In genomic region chr5:147180751-147181150, GRCh38 we compare ENCODE assay signal across 25 cellular contexts. TPM values are rescaled to one million over a fixed set of nuclear protein-coding genes. Genes with fewer than 3 reads are reported as not detected.
DNase-seq lines count a peak whose midpoint lies in the region; ATAC-seq, FAIRE-seq and TF ChIP-seq lines count a peak whose summit lies in the region.
"Had no signal": no experiment of that assay in that cellular context is flagged by ENCODE, and none has a peak within 500 bp of the region (broad histone marks: within the 10 kb centered on the region; RNA-seq: fewer than 3 reads in every experiment).

No MANE protein-coding gene starts in this region.

- H2AFZ ChIP-seq in astrocyte (ENCODE audit: low read depth, low read length), result no peak overlapping the region

- no peaks in the 10 kb centered on the region for H3K79me2 ChIP-seq in astrocyte (ENCODE audit: insufficient read depth, low read length)

- H3K4me1 ChIP-seq in astrocyte (ENCODE audit: insufficient read depth, low read length) (peaks cover 22% of the 10 kb centered on the region), stomach (no peaks in the 10 kb centered on the region)
- H3K4me1 ChIP-seq: A549; BE2C; BLaER1 treated with 17β-estradiol and CSF1 and Interleukin-3, amounts not matched to agents 10 nM and 100 nM had no signal

- H3K9me3 Mint-ChIP-seq in astrocyte (ENCODE audit: unreplicated experiment), result peaks cover 2% of the 10 kb centered on the region
- no peaks in the 10 kb centered on the region for H3K9me3 Mint-ChIP-seq in activated CD4-positive, alpha-beta T cell treated with anti-CD3 and anti-CD28 coated beads for 36 hours (ENCODE audit: low read depth)
- H3K9me3 Mint-ChIP-seq: CD4-positive, alpha-beta T cell; H9 had no signal

- intact Hi-C loops in stomach (cut with DNase I; ENCODE audit: low total_unique reads), result no loop called here
- intact Hi-C loops in activated CD4-positive, alpha-beta T cell treated with anti-CD3 and anti-CD28 coated beads for 36 hours (cut with DNase I, micrococcal nuclease), result no loop called here

- no peaks in the 10 kb centered on the region for H3K27me3 ChIP-seq in astrocyte (ENCODE audit: insufficient read depth, low read length)
- H3K27me3 ChIP-seq in stomach, result no peaks in the 10 kb centered on the region
- H3K27me3 ChIP-seq: BE2C; BLaER1 treated with 17β-estradiol and CSF1 and Interleukin-3, amounts not matched to agents 10 nM and 100 nM had no signal

- H3K4me3 Mint-ChIP-seq in astrocyte (ENCODE audit: unreplicated experiment), result no peak overlapping the region
- H3K4me3 Mint-ChIP-seq in activated CD4-positive, alpha-beta T cell treated with anti-CD3 and anti-CD28 coated beads for 36 hours, result no peak overlapping the region
- H3K4me3 Mint-ChIP-seq: CD14-positive monocyte; CD4-positive, alpha-beta T cell; CD8-positive, alpha-beta memory T cell; GM23338; H9 had no signal

- H3K4me3 ChIP-seq in astrocyte (ENCODE audit: insufficient read depth, low read depth, low read length) (no peak overlapping the region), fibroblast of the aortic adventitia (ENCODE audit: low read depth, low read length) (no peak overlapping the region), stomach (no peak overlapping the region)
- H3K4me3 ChIP-seq: A549; BLaER1 treated with 17β-estradiol and CSF1 and Interleukin-3, amounts not matched to agents 10 nM and 100 nM; GM23338 had no signal

- H3K27ac ChIP-seq in astrocyte (ENCODE audit: low read depth, low read length) (no peak overlapping the region), stomach (no peak overlapping the region)
- H3K27ac ChIP-seq: 22Rv1; A549; BLaER1 treated with 17β-estradiol and CSF1 and Interleukin-3, amounts not matched to agents 10 nM and 100 nM had no signal

- H3K36me3 Mint-ChIP-seq in astrocyte (ENCODE audit: low read depth, unreplicated experiment), result no peaks in the 10 kb centered on the region
- no peaks in the 10 kb centered on the region for H3K36me3 Mint-ChIP-seq in activated CD4-positive, alpha-beta T cell treated with anti-CD3 and anti-CD28 coated beads for 36 hours (ENCODE audit: low read depth)
- H3K36me3 Mint-ChIP-seq: CD14-positive monocyte; CD8-positive, alpha-beta memory T cell had no signal

- FAIRE-seq in astrocyte (lab: Jason Lieb, UNC), result no peak
- FAIRE-seq: A549, D721Med, GM12891, GM18507 had no signal

- TF ChIP-seq EP300 in stomach (IDR thresholded peaks at IDR 0.05), result no peak

- WGBS in stomach, 5 donors, result 24 to 52% (median 35%) methylated on average over 4 of the region's 4 CpGs

- no peak overlapping the region for H3K4me2 ChIP-seq in astrocyte (ENCODE audit: low read length)
- H3K4me2 ChIP-seq: A549; BLaER1 treated with 17β-estradiol and CSF1 and Interleukin-3, amounts not matched to agents 10 nM and 100 nM; GM23338 had no signal

- TF ChIP-seq POLR2A in stomach (IDR thresholded peaks at IDR 0.05), result no peak

- no peak for ATAC-seq in activated CD4-positive, alpha-beta T cell treated with anti-CD3 and anti-CD28 coated beads for 36 hours
- ATAC-seq: A549, GM23338, HCT116 had no signal

- H3K27me3 Mint-ChIP-seq in astrocyte (ENCODE audit: low read depth, unreplicated experiment), result no peaks in the 10 kb centered on the region
- peaks cover 6% of the 10 kb centered on the region for H3K27me3 Mint-ChIP-seq in activated CD4-positive, alpha-beta T cell treated with anti-CD3 and anti-CD28 coated beads for 36 hours

- H4K20me1 ChIP-seq in astrocyte (ENCODE audit: insufficient read depth, low read length), result no peaks in the 10 kb centered on the region
- H4K20me1 ChIP-seq: BLaER1 treated with 17β-estradiol and CSF1 and Interleukin-3, amounts not matched to agents 10 nM and 100 nM had no signal

- CTCF ChIA-PET in activated CD4-positive, alpha-beta T cell treated with anti-CD3 and anti-CD28 coated beads for 36 hours (lab: Charles Lee), result interaction anchor here (3.1 kb wide), 1 partner anchor 8 kb away, joined by 24 read pairs; no protein-coding TSS in a partner anchor

- no peak for TF ChIP-seq CTCF in astrocyte (IDR thresholded peaks at IDR 0.05; ENCODE audit: insufficient read depth, low read depth, low read length)
- TF ChIP-seq CTCF in fibroblast of the aortic adventitia (IDR thresholded peaks at IDR 0.05; ENCODE audit: insufficient read depth, low read length), result no peak
- no peak for TF ChIP-seq CTCF in stomach (IDR thresholded peaks at IDR 0.05)

- H3K9me3 ChIP-seq in astrocyte (ENCODE audit: insufficient read depth, low read depth, low read length) (no peaks in the 10 kb centered on the region), stomach (peaks cover 0 to 4% (median 0%) of the 10 kb centered on the region in 4 donors)
- H3K9me3 ChIP-seq: A549, BE2C had no signal

- H3K9ac ChIP-seq in astrocyte (ENCODE audit: low read length), result no peak overlapping the region
- H3K9ac ChIP-seq: BLaER1 treated with 17β-estradiol and CSF1 and Interleukin-3, amounts not matched to agents 10 nM and 100 nM had no signal

- H3K4me1 Mint-ChIP-seq in astrocyte (ENCODE audit: low read depth, unreplicated experiment), result peaks cover 36% of the 10 kb centered on the region
- H3K4me1 Mint-ChIP-seq in activated CD4-positive, alpha-beta T cell treated with anti-CD3 and anti-CD28 coated beads for 36 hours, result no peaks in the 10 kb centered on the region
- H3K4me1 Mint-ChIP-seq: CD14-positive monocyte; CD8-positive, alpha-beta memory T cell; GM23338; H9 had no signal

- no peak overlapping the region for H3K27ac Mint-ChIP-seq in astrocyte (ENCODE audit: unreplicated experiment)
- no peak overlapping the region for H3K27ac Mint-ChIP-seq in activated CD4-positive, alpha-beta T cell treated with anti-CD3 and anti-CD28 coated beads for 36 hours
- H3K27ac Mint-ChIP-seq: CD14-positive monocyte; CD4-positive, alpha-beta T cell; CD8-positive, alpha-beta memory T cell; GM23338; H9 had no signal

- POLR2A ChIA-PET in activated CD4-positive, alpha-beta T cell treated with anti-CD3 and anti-CD28 coated beads for 36 hours (lab: Charles Lee), result no interaction called here

- DNase-seq in A172 (ENCODE audit: low spot score) (peak; percentile 5), astrocyte (ENCODE audit: low read depth) (peak; percentile 53), fibroblast of the aortic adventitia (ENCODE audit: low read depth) (peak; percentile 66), stomach (no peak), DMS79 treated with DMSO at 0.1 percent for 48 hours (lab: John Stamatoyannopoulos, UW) (no peak)
- no peak for DNase-seq in activated CD4-positive, alpha-beta T cell treated with anti-CD3 and anti-CD28 coated beads for 36 hours
- DNase-seq: ACHN; AML-193; BE2C; CD4-positive, alpha-beta T cell; CD8-positive, alpha-beta memory T cell; DMS 273 treated with DMSO at 0.1 percent for 48 hours; DMS79; GF-D8; H9 had no signal

- H3K36me3 ChIP-seq in astrocyte (ENCODE audit: insufficient read depth, low read length) (no peaks in the 10 kb centered on the region), stomach (no peaks in the 10 kb centered on the region)
- H3K36me3 ChIP-seq: BE2C; BLaER1 treated with 17β-estradiol and CSF1 and Interleukin-3, amounts not matched to agents 10 nM and 100 nM had no signal

RNA-seq across cellular contexts. Expression of gene STK32A, which starts 54.1 kb away (rescaled TPM):
- total RNA-seq in A172 (2014; rRNA removed; shearing (Covaris generic)), result 0.17 and 0.57 TPM in 2 replicates
- total RNA-seq in astrocyte, result 0.25 and 0.34 TPM in 2 replicates
- total RNA-seq in fibroblast of the aortic adventitia (ENCODE audit: low replicate concordance), result 2.3 and 26.0 TPM in 2 replicates
- total RNA-seq in stomach, result 10 to 100 TPM in 1 of 5 donors, 1 to 10 TPM in 2, under 1 TPM in 2; 0.58 to 29.7 (median 1.2) TPM
- under 1 TPM; 0.48 to 0.62 (median 0.61) TPM for polyA plus RNA-seq in stomach
- not detected for total RNA-seq in activated CD4-positive, alpha-beta T cell treated with anti-CD3 and anti-CD28 coated beads for 36 hours
- total RNA-seq: CD4-positive, alpha-beta T cell; CD8-positive, alpha-beta memory T cell; G401 had no signal
- polyA plus RNA-seq: CD14-positive monocyte; CD8-positive, alpha-beta memory T cell had no signal

Comparison
In these comparisons a context has a peak if more than half of its experiments do, and no peak if none do; other contexts are left out.
1. DNase-seq: peak in A172 (single experiment), astrocyte (single experiment) and fibroblast of the aortic adventitia (single experiment); none in stomach (single experiment), activated CD4-positive, alpha-beta T cell treated with anti-CD3 and anti-CD28 coated beads for 36 hours (single experiment) and DMS79 treated with DMSO at 0.1 percent for 48 hours (single experiment).